ENCODE assay signal across 11 cellular contexts in genomic region chr5:67192719-67193464, GRCh38. TPM values are rescaled to one million over a fixed set of nuclear protein-coding genes. Genes with fewer than 3 reads are reported as not detected.
DNase-seq lines count a peak whose midpoint lies in the region; ATAC-seq and TF ChIP-seq lines count a peak whose summit lies in the region.
"Had no signal": no experiment of that assay in that cellular context is flagged by ENCODE, and none has a peak within 500 bp of the region (broad histone marks: within the 10 kb centered on the region; RNA-seq: fewer than 3 reads in every experiment).

No MANE protein-coding gene starts in this region.

- peak; percentile 29 for ATAC-seq in HG02884 (IDR thresholded peaks at IDR 0.05; ENCODE audit: unreplicated experiment)
- ATAC-seq in GM18909 (IDR thresholded peaks at IDR 0.05; ENCODE audit: poor library complexity, unreplicated experiment): no peak
- ATAC-seq: stimulated activated effector memory CD8-positive, alpha-beta T cell treated with anti-CD3 and anti-CD28 coated beads, Interleukin-12 subunit alpha, Interleukin-12 subunit beta, amount 100 ng/mL, for 72 hours had no signal

- intact Hi-C loops in ascending aorta (cut with DNase I): no loop called here

- TF ChIP-seq CTCF in ascending aorta (IDR thresholded peaks at IDR 0.05): no peak

- H3K36me3 ChIP-seq in BLaER1 treated with 17β-estradiol and CSF1 and Interleukin-3, amounts not matched to agents 10 nM and 100 nM: peaks cover 0 to 36% (median 4%) of the 10 kb centered on the region in 11 experiments; a peak in 10 of 22 replicates
- H3K36me3 ChIP-seq in ascending aorta: no peaks in the 10 kb centered on the region
- no peaks in the 10 kb centered on the region for H3K36me3 ChIP-seq in muscle layer of colon (ENCODE audit: insufficient read depth, low read length)
- H3K36me3 ChIP-seq: BE2C had no signal

- H3K27me3 ChIP-seq in BLaER1 treated with 17β-estradiol and CSF1 and Interleukin-3, amounts not matched to agents 10 nM and 100 nM: no peaks in the 10 kb centered on the region
- H3K27me3 ChIP-seq in ascending aorta: no peaks in the 10 kb centered on the region
- no peaks in the 10 kb centered on the region for H3K27me3 ChIP-seq in muscle layer of colon (ENCODE audit: control insufficient read depth in 1 of 2, insufficient read depth in 2 of 2, low read length in 2 of 2)
- H3K27me3 ChIP-seq: BE2C had no signal

- H3K9me3 ChIP-seq in BLaER1 treated with 17β-estradiol and CSF1 and Interleukin-3, amounts not matched to agents 10 nM and 100 nM (replicated peaks in 1 of 11): peaks cover 5 to 16% (median 10%) of the 10 kb centered on the region in 11 experiments; a peak in 15 of 22 replicates
- H3K9me3 ChIP-seq in ascending aorta (no peaks in the 10 kb centered on the region), muscle layer of colon (ENCODE audit: low read length) (no peaks in the 10 kb centered on the region)
- H3K9me3 ChIP-seq: BE2C had no signal

- peak overlapping the region in 5 of 10 experiments; percentile 26 to 60 (median 53); a peak in 8 of 20 replicates for H3K4me3 ChIP-seq in BLaER1 treated with 17β-estradiol and CSF1 and Interleukin-3, amounts not matched to agents 10 nM and 100 nM
- H3K4me3 ChIP-seq in ascending aorta (no peak overlapping the region), muscle layer of colon (ENCODE audit: low read depth in 1 of 2, low read length in 2 of 2) (no peak overlapping the region)

- no peak for DNase-seq in ascending aorta (ENCODE audit: low spot score in 2 of 2)
- no peak for DNase-seq in iPS-NIHi7 (ENCODE audit: extremely low spot score)
- no peak for DNase-seq in NCI-H1048 (lab: John Stamatoyannopoulos, UW)
- no peak for DNase-seq in epidermal melanocyte (ENCODE audit: insufficient read length, low spot score)
- DNase-seq: BE2C had no signal

- H3K4me2 ChIP-seq in BLaER1 treated with 17β-estradiol and CSF1 and Interleukin-3, amounts not matched to agents 10 nM and 100 nM: peak overlapping the region; percentile 75 to 98 (median 93)

- peak overlapping the region in 9 of 11 experiments; percentile 20 to 86 (median 73); a peak in 15 of 22 replicates for H3K27ac ChIP-seq in BLaER1 treated with 17β-estradiol and CSF1 and Interleukin-3, amounts not matched to agents 10 nM and 100 nM
- H3K27ac ChIP-seq in ascending aorta: peak overlapping the region; percentile 2 to 44
- peak overlapping the region; percentile 6 for H3K27ac ChIP-seq in muscle layer of colon (ENCODE audit: low read depth, low read length)

- H3K9ac ChIP-seq in BLaER1 treated with 17β-estradiol and CSF1 and Interleukin-3, amounts not matched to agents 10 nM and 100 nM: peak overlapping the region in 8 of 11 experiments; percentile 1 to 74 (median 53); a peak in 12 of 22 replicates
- no peak overlapping the region for H3K9ac ChIP-seq in muscle layer of colon (ENCODE audit: low read length)

- H4K20me1 ChIP-seq in BLaER1 treated with 17β-estradiol and CSF1 and Interleukin-3, amounts not matched to agents 10 nM and 100 nM: peaks cover 0 to 5% (median 0%) of the 10 kb centered on the region in 11 experiments; a peak in 2 of 22 replicates

- peaks cover 52 to 99% (median 59%) of the 10 kb centered on the region in 10 experiments for H3K4me1 ChIP-seq in BLaER1 treated with 17β-estradiol and CSF1 and Interleukin-3, amounts not matched to agents 10 nM and 100 nM
- H3K4me1 ChIP-seq in ascending aorta (no peaks in the 10 kb centered on the region), muscle layer of colon (ENCODE audit: insufficient read depth, low read length) (peaks cover 10% of the 10 kb centered on the region)

RNA-seq across cellular contexts. Expression of gene CD180, which starts 3.7 kb away (rescaled TPM):
- total RNA-seq in ascending aorta: 2.3 TPM
- total RNA-seq: H1 had no signal

Comparison
In these comparisons a context has a peak if more than half of its experiments do, and no peak if none do; other contexts are left out.
1. H3K27ac ChIP-seq: peak in every context shown above with its lines; median percentile 73 in BLaER1 treated with 17β-estradiol and CSF1 and Interleukin-3, amounts not matched to agents 10 nM and 100 nM; 23 in ascending aorta; 6 in muscle layer of colon.